In genomic region chr2:76546207-76546606, GRCh38 we compare ENCODE assay signal across 7 cellular contexts.
"Had no signal": no experiment of that assay in that cellular context is flagged by ENCODE, and none has a peak within 500 bp of the region (broad histone marks: within the 10 kb centered on the region; RNA-seq: fewer than 3 reads in every experiment).

No MANE protein-coding gene starts in this region.

- H3K27me3 Mint-ChIP-seq: IgD-negative memory B cell had no signal

- H3K4me1 Mint-ChIP-seq: IgD-negative memory B cell had no signal

- H3K27ac Mint-ChIP-seq: IgD-negative memory B cell had no signal

- H3K4me3 Mint-ChIP-seq: IgD-negative memory B cell had no signal

- FAIRE-seq: HepG2, HTR-8/SVneo, K562 had no signal

- DNase-seq: IMR-90, KBM-7, KG1 had no signal

- ATAC-seq: HepG2, K562 had no signal

- H3K36me3 Mint-ChIP-seq: IgD-negative memory B cell had no signal
